ENCODE assay signal across 16 cellular contexts in the genomic region with DNA sequence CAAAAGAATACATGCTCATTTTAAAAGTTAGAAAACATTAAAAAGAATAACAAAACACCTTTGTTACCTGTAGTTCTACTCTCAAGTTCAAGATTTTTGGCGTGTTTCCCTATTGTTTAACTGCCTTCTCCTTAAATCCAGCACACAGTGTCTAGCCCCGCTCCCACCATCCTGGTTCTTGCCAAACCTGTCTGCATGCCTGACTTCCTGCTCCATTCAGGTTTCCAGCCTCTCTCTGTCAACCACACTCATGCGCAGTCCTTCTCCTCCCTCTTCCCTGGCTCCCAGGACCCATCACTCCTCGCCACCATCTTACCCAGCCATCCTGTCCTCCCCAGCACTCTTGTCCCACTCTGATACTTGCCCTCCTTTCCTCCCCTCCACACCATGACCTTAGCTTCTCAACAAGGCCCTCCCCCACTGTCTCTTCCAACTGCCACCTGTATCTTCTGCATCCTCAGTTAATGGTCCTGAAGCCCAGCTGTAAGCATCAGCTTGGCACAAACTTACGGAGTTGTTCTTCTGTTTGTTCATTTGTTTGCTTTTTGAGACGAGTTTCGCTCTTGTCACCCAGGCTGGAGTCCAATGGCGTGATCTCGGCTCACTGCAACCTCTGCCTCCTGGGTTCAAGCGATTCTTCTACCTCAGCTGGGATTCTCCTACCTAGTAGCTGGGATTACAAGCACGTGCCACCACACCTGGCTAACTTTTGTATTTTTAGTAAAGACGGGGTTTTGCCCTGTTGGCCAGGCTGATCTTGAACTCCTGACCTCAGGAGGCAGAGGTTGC. TPM values are rescaled to one million over a fixed set of nuclear protein-coding genes. Genes with fewer than 3 reads are reported as not detected.
DNase-seq lines count a peak whose midpoint lies in the region; ATAC-seq and TF ChIP-seq lines count a peak whose summit lies in the region.
"Had no signal": no experiment of that assay in that cellular context is flagged by ENCODE, and none has a peak within 500 bp of the region (broad histone marks: within the 10 kb centered on the region; RNA-seq: fewer than 3 reads in every experiment).

No MANE protein-coding gene starts in this region.

- in situ Hi-C loops in GM13976 (cut with MboI; ENCODE audit: low sequenced_read_pairs, unreplicated experiment), result no loop called here

- no peak for TF ChIP-seq CTCF in Calu3 (IDR thresholded peaks at IDR 0.05; ENCODE audit: unreplicated experiment)
- no peak for TF ChIP-seq CTCF in GM13976 (IDR thresholded peaks at IDR 0.05; ENCODE audit: borderline replicate concordance, control extremely low read depth, extremely low read depth, insufficient read depth, missing control alignments)

- H2AK5ac ChIP-seq in neuronal stem cell (ENCODE audit: low read depth, low read length), result no peak overlapping the region

- peaks cover 17% of the 10 kb centered on the region for H3K36me3 Mint-ChIP-seq in Calu3 (ENCODE audit: insufficient read depth, unreplicated experiment)
- H3K36me3 Mint-ChIP-seq: CD4-positive, alpha-beta memory T cell had no signal

- H3K36me3 ChIP-seq in neuronal stem cell (replicated peaks in 1 of 2; ENCODE audit: control insufficient read depth in 2 of 2, insufficient read depth in 2 of 2, low read length in 2 of 2), result no peaks in the 10 kb centered on the region

- H3K4ac ChIP-seq in neuronal stem cell (ENCODE audit: low read length), result no peak overlapping the region

- DNase-seq in Calu3 (peak; percentile 50), NCI-H510A (lab: John Stamatoyannopoulos, UW) (peak; percentile 61), epithelial cell of prostate (ENCODE audit: low read depth, low spot score) (no peak), neuronal stem cell (ENCODE audit: low spot score) (no peak), GM13976 (ENCODE audit: low spot score) (no peak), NCI-H2227 (lab: John Stamatoyannopoulos, UW; ENCODE audit: unreplicated experiment) (no peak)
- DNase-seq: activated CD4-positive, alpha-beta T cell treated with anti-CD3 and anti-CD28 coated beads, Interleukin-2, amount 50 U/mL, for 48 hours; activated naive CD4-positive, alpha-beta T cell treated with Interleukin-2 at 50 U/mL for 16 hours; CD4-positive, alpha-beta memory T cell; left ventricle myocardium superior; NCI-H1694; stimulated activated CD4-positive, alpha-beta T cell treated with anti-CD3 and anti-CD28 coated beads, Interleukin-2, amount 100 ng/mL, for 48 hours; stimulated activated naive CD4-positive, alpha-beta T cell treated with Interleukin-2 at 50 U/mL for 16 hours; T-helper 1 cell had no signal

- H3K4me3 Mint-ChIP-seq in Calu3 (ENCODE audit: low read depth, unreplicated experiment), result no peak overlapping the region
- H3K4me3 Mint-ChIP-seq: CD4-positive, alpha-beta memory T cell had no signal

- no peak overlapping the region for H4K8ac ChIP-seq in neuronal stem cell (ENCODE audit: low read depth, low read length)

- no peak overlapping the region for H4K91ac ChIP-seq in neuronal stem cell (ENCODE audit: low read depth, low read length, poor library complexity)

- peaks cover 57% of the 10 kb centered on the region for H3K4me1 Mint-ChIP-seq in Calu3 (ENCODE audit: low read depth, unreplicated experiment)

- no peak overlapping the region for H3K18ac ChIP-seq in neuronal stem cell (ENCODE audit: low read length)

- no peak overlapping the region for H3K4me2 ChIP-seq in neuronal stem cell (ENCODE audit: insufficient read depth, low read length, poor library complexity, severe bottlenecking)

- peak overlapping the region; percentile 1 for H3K9ac ChIP-seq in neuronal stem cell (ENCODE audit: low read depth, low read length, poor library complexity)

- no peak overlapping the region for H3K4me3 ChIP-seq in neuronal stem cell (ENCODE audit: low read length in 2 of 2)

- BruUV-seq in Calu3 (replicated peaks; lab: Mats Ljungman, UMichigan), result no TSS peak

- no peaks in the 10 kb centered on the region for H3K27me3 Mint-ChIP-seq in Calu3 (ENCODE audit: unreplicated experiment)
- H3K27me3 Mint-ChIP-seq: CD4-positive, alpha-beta memory T cell had no signal

- H3K27ac ChIP-seq in epithelial cell of prostate (peak overlapping the region; percentile 93), neuronal stem cell (replicated peaks; ENCODE audit: low read length) (no peak overlapping the region)

- ATAC-seq in HG02588 (IDR thresholded peaks at IDR 0.05; ENCODE audit: unreplicated experiment) (no peak), GM21390 (IDR thresholded peaks at IDR 0.05; ENCODE audit: unreplicated experiment) (no peak)

- H3K23ac ChIP-seq in neuronal stem cell (ENCODE audit: low read depth, low read length, poor library complexity), result no peak overlapping the region

- intact Hi-C loops in Calu3 (cut with micrococcal nuclease; ENCODE audit: unreplicated experiment), result no loop called here

- no peak overlapping the region for H3K14ac ChIP-seq in neuronal stem cell (ENCODE audit: low read length)

- H3K27me3 ChIP-seq in neuronal stem cell (ENCODE audit: control insufficient read depth in 3 of 3, insufficient read depth in 3 of 3, low read depth in 1 of 3, low read length in 3 of 3), result no peaks in the 10 kb centered on the region

- H3K9me3 Mint-ChIP-seq in Calu3 (ENCODE audit: low read depth, unreplicated experiment), result no peaks in the 10 kb centered on the region
- H3K9me3 Mint-ChIP-seq: CD4-positive, alpha-beta memory T cell had no signal

- peaks cover 2% of the 10 kb centered on the region for H3K79me1 ChIP-seq in neuronal stem cell (ENCODE audit: low read depth, low read length)

- no peak overlapping the region for H2AFZ ChIP-seq in neuronal stem cell (ENCODE audit: low read length)

- H2BK5ac ChIP-seq in neuronal stem cell (ENCODE audit: low read length), result no peak overlapping the region

- no peak overlapping the region for H2BK15ac ChIP-seq in neuronal stem cell (ENCODE audit: low read length)

- H2BK12ac ChIP-seq in neuronal stem cell (ENCODE audit: low read length), result no peak overlapping the region

- peaks cover 0 to 2% of the 10 kb centered on the region in 2 donors for H3K9me3 ChIP-seq in neuronal stem cell (replicated peaks in 1 of 2; ENCODE audit: control insufficient read depth in 2 of 2, insufficient read depth in 1 of 2, low read depth in 1 of 2, low read length in 2 of 2)

- H3K4me1 ChIP-seq in neuronal stem cell (ENCODE audit: control insufficient read depth in 2 of 2, insufficient read depth in 1 of 2, low read depth in 1 of 2, low read length in 2 of 2), result peaks cover 0 to 3% of the 10 kb centered on the region in 2 donors

- no peak overlapping the region for H2BK120ac ChIP-seq in neuronal stem cell (ENCODE audit: low read depth, low read length)

- CTCF ChIA-PET in Calu3 (lab: Charles Lee), result no interaction called here

- H3K27ac Mint-ChIP-seq in Calu3 (ENCODE audit: unreplicated experiment), result peak overlapping the region; percentile 49

- no CpG with 5 or more reads among the region's 12 CpGs for WGBS in neuronal stem cell (ENCODE audit: extremely low coverage in 2 of 2, insufficient read length in 2 of 2, insufficient replicate concordance in 1 of 2), 2 donors

RNA-seq across cellular contexts. Expression of gene MYH9, which starts 7.5 kb away (rescaled TPM):
- 526 and 606 TPM in 2 replicates for total RNA-seq in Calu3 (2022)
- 60.4 TPM for polyA plus RNA-seq in neuronal stem cell (2013, experiment 1 of 2)
- polyA plus RNA-seq in neuronal stem cell (2013, experiment 2 of 2), result 59.3 TPM

Comparison
In these comparisons a context has a peak if more than half of its experiments do, and no peak if none do; other contexts are left out.
1. DNase-seq: peak in Calu3 (single experiment) and NCI-H510A (single experiment); none in epithelial cell of prostate (single experiment), neuronal stem cell (single experiment), GM13976 (single experiment) and NCI-H2227 (single experiment).